Comparison of ENCODE assay signal across 16 cellular contexts in genomic region chr2:111678161-111678560, GRCh38.
A peak's percentile ranks its signal among the peaks of the same experiment; 100 is the strongest.
DNase-seq lines count a peak whose midpoint lies in the region; ATAC-seq and TF ChIP-seq lines count a peak whose summit lies in the region.
"Had no signal": no experiment of that assay in that cellular context is flagged by ENCODE, and none has a peak within 500 bp of the region (broad histone marks: within the 10 kb centered on the region; RNA-seq: fewer than 3 reads in every experiment).

No MANE protein-coding gene starts in this region.

- H3K4me3 ChIP-seq in cardiac muscle cell: no peak overlapping the region
- peak overlapping the region; percentile 1 for H3K4me3 ChIP-seq in OCI-LY1 (ENCODE audit: low read depth, low read length, poor library complexity, severe bottlenecking)
- H3K4me3 ChIP-seq: K562, MG63 had no signal

- no peaks in the 10 kb centered on the region for H3K9me3 ChIP-seq in cardiac muscle cell (ENCODE audit: low read depth)
- no peaks in the 10 kb centered on the region for H3K9me3 ChIP-seq in OCI-LY1 (ENCODE audit: low read length)
- H3K9me3 ChIP-seq: MG63, SK-N-SH had no signal

- H4K20me1 ChIP-seq in OCI-LY1 (ENCODE audit: insufficient read depth, low read length): no peaks in the 10 kb centered on the region

- H3K4me2 ChIP-seq in OCI-LY1 (ENCODE audit: low read length): peak overlapping the region; percentile 43
- H3K4me2 ChIP-seq: SK-N-SH had no signal

- H3K9ac ChIP-seq in OCI-LY1 (ENCODE audit: low read length): peak overlapping the region; percentile 47; the same call in 1 of the 2 replicates
- H3K9ac ChIP-seq: SK-N-SH had no signal

- H3K36me3 ChIP-seq in cardiac muscle cell (no peaks in the 10 kb centered on the region), OCI-LY1 (ENCODE audit: insufficient read depth, low read length) (no peaks in the 10 kb centered on the region)
- H3K36me3 ChIP-seq: MG63 had no signal

- no peak for TF ChIP-seq CTCF in cardiac muscle cell (IDR thresholded peaks at IDR 0.05; ENCODE audit: low read depth, low read length)
- TF ChIP-seq CTCF in OCI-LY1 (IDR thresholded peaks at IDR 0.05; ENCODE audit: low read length): no peak

- H3K27ac ChIP-seq in cardiac muscle cell (peak overlapping the region; percentile 12), OCI-LY1 (ENCODE audit: low read depth, low read length, poor library complexity, severe bottlenecking) (peak overlapping the region; percentile 89)
- H3K27ac ChIP-seq: HL-60 had no signal

- H3K27me3 ChIP-seq in cardiac muscle cell: no peaks in the 10 kb centered on the region
- no peaks in the 10 kb centered on the region for H3K27me3 ChIP-seq in OCI-LY1 (ENCODE audit: insufficient read depth, low read length)
- H3K27me3 ChIP-seq: MG63 had no signal

- no peak for ATAC-seq in Right ventricle myocardium superior (ENCODE audit: poor library complexity)
- no peak for ATAC-seq in HG02678 (IDR thresholded peaks at IDR 0.05; ENCODE audit: unreplicated experiment)
- ATAC-seq in GM21619 (IDR thresholded peaks at IDR 0.05; ENCODE audit: unreplicated experiment): no peak
- ATAC-seq: K562 had no signal

- no peaks in the 10 kb centered on the region for H3K9me2 ChIP-seq in OCI-LY1 (ENCODE audit: low read depth, low read length)
- H3K9me2 ChIP-seq: SK-N-SH had no signal

- no peaks in the 10 kb centered on the region for H3K79me2 ChIP-seq in OCI-LY1 (ENCODE audit: insufficient read depth, low read length)

- intact Hi-C loops in Right ventricle myocardium superior (cut with DNase I): no loop called here

- H3F3A ChIP-seq in OCI-LY1 (ENCODE audit: insufficient read depth, low read length): no peaks in the 10 kb centered on the region

- DNase-seq in cardiac muscle cell (ENCODE audit: low read depth in 1 of 2, low spot score in 1 of 2): peak in 1 of 2 donors; percentile 48
- DNase-seq in Right ventricle myocardium superior: no peak
- peak; percentile 67 for DNase-seq in myocyte (ENCODE audit: low read depth)
- DNase-seq in T-helper 1 cell: no peak
- no peak for DNase-seq in amygdala (lab: John Stamatoyannopoulos, UW)
- DNase-seq: Calu3, HFFc6, MG63, NCI-H2029 treated with DMSO at 0.1 percent for 48 hours, NCI-H524 treated with DMSO at 0.1 percent for 48 hours, SK-N-SH had no signal

- H2AFZ ChIP-seq in OCI-LY1 (ENCODE audit: low read length): 0 out of 2 replicates have a peak overlapping the region, but pooled peaks have one; percentile 6

- H3K4me1 ChIP-seq in cardiac muscle cell (ENCODE audit: low read depth) (peaks cover 27% of the 10 kb centered on the region), OCI-LY1 (ENCODE audit: insufficient read depth, low read length, severe bottlenecking) (peaks cover 63% of the 10 kb centered on the region)
